8 cellular contexts compared by ENCODE assay signal in the genomic region with DNA sequence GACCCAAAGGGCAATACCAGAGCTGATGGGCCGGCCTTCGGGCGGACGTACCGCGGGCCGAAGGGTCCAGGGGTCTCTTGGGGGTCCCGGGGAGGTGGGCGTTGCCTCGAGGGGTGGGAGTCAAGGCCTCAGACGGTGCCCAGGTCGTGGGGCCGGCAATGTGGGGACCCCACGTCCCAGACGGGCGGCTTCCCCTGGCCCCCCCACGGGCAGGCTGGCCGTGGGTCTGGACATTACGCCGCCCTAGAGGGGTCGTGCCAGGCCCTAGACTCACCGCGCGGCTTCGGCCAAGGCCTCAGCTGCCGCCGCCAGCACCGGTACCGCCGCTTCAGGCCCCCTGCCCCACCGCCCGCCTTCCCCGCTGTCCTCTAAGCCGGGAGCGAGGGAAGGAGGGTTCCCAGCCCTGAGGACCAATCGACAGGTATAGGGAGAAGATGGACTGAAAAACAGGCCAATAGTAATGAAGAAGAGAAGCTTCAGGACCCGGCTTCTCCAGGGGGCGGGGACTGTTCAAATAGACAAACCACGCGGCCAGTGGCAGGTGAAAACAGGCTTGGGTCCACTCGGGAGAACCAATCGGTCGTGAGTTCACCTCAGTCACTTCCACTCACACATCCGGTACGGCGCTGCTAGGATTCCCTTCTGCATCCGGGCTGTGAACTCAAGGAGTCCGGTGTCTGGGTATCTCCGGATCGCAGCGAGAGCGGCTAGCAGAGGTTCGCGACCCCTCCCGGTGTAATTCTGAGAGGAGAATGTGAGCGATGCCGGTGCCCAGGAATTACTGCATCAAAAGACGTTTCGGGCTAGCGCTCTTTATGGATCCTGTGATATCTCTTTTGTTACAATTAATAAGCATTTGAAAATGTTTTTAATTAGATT. TPM values are rescaled to one million over a fixed set of nuclear protein-coding genes. Genes with fewer than 3 reads are reported as not detected.
A peak's percentile ranks its signal among the peaks of the same experiment; 100 is the strongest.
DNase-seq lines count a peak whose midpoint lies in the region; TF ChIP-seq lines count a peak whose summit lies in the region.

MTOR (minus strand) TSS at position 381 of the 879 bp plus-strand sequence. CDS start 3,142 bp downstream, outside the sequence.

- peak within 1 kb of the TSS; percentile 97 for H3K4me3 ChIP-seq in effector memory CD4-positive, alpha-beta T cell (ENCODE audit: insufficient read depth, low read depth, low read length, poor library complexity, severe bottlenecking)

- peaks cover 16% of the 10 kb centered on the region for H3K36me3 ChIP-seq in effector memory CD4-positive, alpha-beta T cell (ENCODE audit: control insufficient read depth, insufficient read depth, low read length)

- H3K4me1 ChIP-seq in effector memory CD4-positive, alpha-beta T cell (ENCODE audit: control insufficient read depth, insufficient read depth, low read length, poor library complexity, severe bottlenecking) = peaks cover 9% of the 10 kb centered on the region

- POLR2A ChIA-PET in activated CD8-positive, alpha-beta memory T cell treated with anti-CD3 and anti-CD28 coated beads for 36 hours (lab: Charles Lee) = interaction anchor here (0.5 to 1.5 kb wide), 8 partner anchors 9 to 762 kb away, joined by 3 to 9 read pairs (median 4); no protein-coding TSS in a partner anchor

- CTCF ChIA-PET in activated CD8-positive, alpha-beta memory T cell treated with anti-CD3 and anti-CD28 coated beads for 36 hours (lab: Charles Lee) = interaction anchor here (0.7 to 1.8 kb wide), 4 partner anchors 11 to 225 kb away, joined by 3 to 5 read pairs (median 4); no protein-coding TSS in a partner anchor

- DNase-seq in COR-L47 (lab: John Stamatoyannopoulos, UW) (peak; percentile 100), GM20000 (ENCODE audit: low spot score) (peak; percentile 98), HT-29 (ENCODE audit: low spot score) (peak; percentile 99), NOMO-1 (lab: John Stamatoyannopoulos, UW; ENCODE audit: unreplicated experiment in 2 of 2) (peak; percentile 88 to 99), lung microvascular endothelial cell (ENCODE audit: low read depth in 2 of 2) (peak; percentile 99 to 100)
- DNase-seq in effector memory CD4-positive, alpha-beta T cell = peak; percentile 91 to 98 (median 97)
- peak; percentile 93 to 98 (median 95) for DNase-seq in stimulated activated CD4-positive, alpha-beta T cell treated with anti-CD3 and anti-CD28 coated beads, TNF-alpha, amount 100 ng/mL, for 48 hours (ENCODE audit: low read depth in 3 of 3)

- H3K27ac ChIP-seq in effector memory CD4-positive, alpha-beta T cell (ENCODE audit: insufficient read depth, low read length, poor library complexity, severe bottlenecking) = peak within 1 kb of the TSS; percentile 79

- no peaks in the 10 kb centered on the region for H3K9me3 ChIP-seq in effector memory CD4-positive, alpha-beta T cell (ENCODE audit: control insufficient read depth, low read length)

- no peaks in the 10 kb centered on the region for H3K27me3 ChIP-seq in effector memory CD4-positive, alpha-beta T cell (replicated peaks; ENCODE audit: control insufficient read depth, insufficient read depth, low read length, poor library complexity, severe bottlenecking)

- TF ChIP-seq CTCF in GM20000 (IDR thresholded peaks at IDR 0.05; ENCODE audit: extremely low read depth, missing control alignments) = no peak

RNA-seq across cellular contexts. Expression of gene MTOR, which starts in this region (rescaled TPM):
- 38.0 and 42.5 TPM in 2 replicates for total RNA-seq in HT-29 (2014; rRNA removed; shearing (Covaris generic))
- 10 to 100 TPM; 49.3 to 52.2 TPM for total RNA-seq in activated CD8-positive, alpha-beta memory T cell treated with anti-CD3 and anti-CD28 coated beads for 36 hours
- total RNA-seq in lung microvascular endothelial cell = 32.9 and 47.4 TPM in 2 replicates

Comparison
In these comparisons a context has a peak if more than half of its experiments do, and no peak if none do; other contexts are left out.
1. Peak in every context shown above with its lines: DNase-seq, H3K4me3 ChIP-seq and H3K27ac ChIP-seq.